In the genomic region with DNA sequence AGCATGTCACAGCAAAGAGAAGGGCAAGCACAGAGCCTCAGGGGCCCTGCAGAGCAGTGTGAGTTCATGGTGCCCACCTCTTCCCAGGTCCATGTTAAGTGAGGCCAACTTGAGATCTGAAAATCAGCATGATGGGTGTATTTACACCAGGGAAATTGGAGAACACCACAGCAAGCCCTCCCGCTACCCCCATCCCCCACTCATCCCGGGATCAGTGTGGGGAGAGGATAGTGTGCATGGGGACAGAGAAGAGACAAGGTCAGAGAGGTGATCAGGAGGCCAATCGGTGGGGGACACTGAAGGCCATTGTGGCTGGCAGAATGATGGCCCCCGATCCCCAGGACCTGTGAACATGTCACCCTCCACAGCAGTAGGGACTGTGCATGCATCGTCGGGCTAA, we compare ENCODE assay signal across 23 cellular contexts. TPM values are rescaled to one million over a fixed set of nuclear protein-coding genes. Genes with fewer than 3 reads are reported as not detected.
A peak's percentile ranks its signal among the peaks of the same experiment; 100 is the strongest.
DNase-seq lines count a peak whose midpoint lies in the region; FAIRE-seq and TF ChIP-seq lines count a peak whose summit lies in the region.
"Had no signal": no experiment of that assay in that cellular context is flagged by ENCODE, and none has a peak within 500 bp of the region (broad histone marks: within the 10 kb centered on the region; RNA-seq: fewer than 3 reads in every experiment).

No MANE protein-coding gene starts in this region.

- no peaks in the 10 kb centered on the region for H3K36me3 Mint-ChIP-seq in osteocyte (ENCODE audit: unreplicated experiment)
- no peaks in the 10 kb centered on the region for H3K36me3 Mint-ChIP-seq in activated CD4-positive, alpha-beta T cell treated with anti-CD3 and anti-CD28 coated beads, Interleukin-2, amount 10 ng/mL, durations not matched to agents 24 days and 14 days (ENCODE audit: low read depth)
- no peaks in the 10 kb centered on the region for H3K36me3 Mint-ChIP-seq in activated CD4-positive, alpha-beta T cell treated with anti-CD3 and anti-CD28 coated beads, Interleukin-2, amount 10 ng/mL, durations not matched to agents 7 days and 5 days (ENCODE audit: low read depth)
- H3K36me3 Mint-ChIP-seq: CD8-positive, alpha-beta T cell had no signal

- H3K4me3 ChIP-seq in bronchial epithelial cell (ENCODE audit: low read depth, low read length) = no peak overlapping the region
- H3K4me3 ChIP-seq: A549, GM12878, GM23248 had no signal

- no peaks in the 10 kb centered on the region for H3K27me3 ChIP-seq in bronchial epithelial cell (ENCODE audit: control insufficient read depth, insufficient read depth, low read length)

- no peaks in the 10 kb centered on the region for H3K4me1 Mint-ChIP-seq in osteocyte (ENCODE audit: unreplicated experiment)
- no peaks in the 10 kb centered on the region for H3K4me1 Mint-ChIP-seq in activated CD4-positive, alpha-beta T cell treated with anti-CD3 and anti-CD28 coated beads, Interleukin-2, amount 10 ng/mL, durations not matched to agents 24 days and 14 days
- H3K4me1 Mint-ChIP-seq in activated CD4-positive, alpha-beta T cell treated with anti-CD3 and anti-CD28 coated beads, Interleukin-2, amount 10 ng/mL, durations not matched to agents 7 days and 5 days = no peaks in the 10 kb centered on the region
- H3K4me1 Mint-ChIP-seq: CD4-positive, CD25-positive, alpha-beta regulatory T cell had no signal

- peaks cover 26% of the 10 kb centered on the region for H3K9me3 Mint-ChIP-seq in osteocyte (ENCODE audit: unreplicated experiment)
- no peaks in the 10 kb centered on the region for H3K9me3 Mint-ChIP-seq in activated CD4-positive, alpha-beta T cell treated with anti-CD3 and anti-CD28 coated beads, Interleukin-2, amount 10 ng/mL, durations not matched to agents 24 days and 14 days
- H3K9me3 Mint-ChIP-seq in activated CD4-positive, alpha-beta T cell treated with anti-CD3 and anti-CD28 coated beads, Interleukin-2, amount 10 ng/mL, durations not matched to agents 7 days and 5 days = peaks cover 5% of the 10 kb centered on the region

- H3K27me3 Mint-ChIP-seq in osteocyte (ENCODE audit: unreplicated experiment) = peaks cover under 1% of the 10 kb centered on the region
- H3K27me3 Mint-ChIP-seq in activated CD4-positive, alpha-beta T cell treated with anti-CD3 and anti-CD28 coated beads, Interleukin-2, amount 10 ng/mL, durations not matched to agents 24 days and 14 days = peaks cover 4% of the 10 kb centered on the region
- H3K27me3 Mint-ChIP-seq in activated CD4-positive, alpha-beta T cell treated with anti-CD3 and anti-CD28 coated beads, Interleukin-2, amount 10 ng/mL, durations not matched to agents 7 days and 5 days = no peaks in the 10 kb centered on the region

- DNase-seq in D341Med (ENCODE audit: low spot score) = peak; percentile 15
- no peak for DNase-seq in bronchial epithelial cell (ENCODE audit: low read depth)
- peak; percentile 54 for DNase-seq in osteocyte (ENCODE audit: extremely low spot score, unreplicated experiment)
- DNase-seq in C1 segment of cervical spinal cord (lab: John Stamatoyannopoulos, UW) = no peak
- no peak for DNase-seq in activated CD4-positive, alpha-beta T cell treated with anti-CD3 and anti-CD28 coated beads, Interleukin-2, amount 10 ng/mL, durations not matched to agents 24 days and 14 days
- DNase-seq in activated CD4-positive, alpha-beta T cell treated with anti-CD3 and anti-CD28 coated beads, Interleukin-2, amount 10 ng/mL, durations not matched to agents 7 days and 5 days = no peak
- DNase-seq: 8988T; ACHN; Caco-2; CD4-positive, CD25-positive, alpha-beta regulatory T cell; DMS 273 treated with DMSO at 0.1 percent for 48 hours; DMS79; EL; GDM1; GM23248; H7; HCEC 1CT had no signal

- peak; percentile 7 for FAIRE-seq in bronchial epithelial cell (lab: Jason Lieb, UNC)
- FAIRE-seq: A549, D721Med, GM12878, GM19239, H1 had no signal

- no peak overlapping the region for H3K4me3 Mint-ChIP-seq in osteocyte (ENCODE audit: unreplicated experiment)
- no peak overlapping the region for H3K4me3 Mint-ChIP-seq in activated CD4-positive, alpha-beta T cell treated with anti-CD3 and anti-CD28 coated beads, Interleukin-2, amount 10 ng/mL, durations not matched to agents 24 days and 14 days
- no peak overlapping the region for H3K4me3 Mint-ChIP-seq in activated CD4-positive, alpha-beta T cell treated with anti-CD3 and anti-CD28 coated beads, Interleukin-2, amount 10 ng/mL, durations not matched to agents 7 days and 5 days
- H3K4me3 Mint-ChIP-seq: CD4-positive, CD25-positive, alpha-beta regulatory T cell; CD8-positive, alpha-beta T cell had no signal

- H3K27ac Mint-ChIP-seq in osteocyte (ENCODE audit: unreplicated experiment) = no peak overlapping the region
- H3K27ac Mint-ChIP-seq in activated CD4-positive, alpha-beta T cell treated with anti-CD3 and anti-CD28 coated beads, Interleukin-2, amount 10 ng/mL, durations not matched to agents 24 days and 14 days = no peak overlapping the region
- no peak overlapping the region for H3K27ac Mint-ChIP-seq in activated CD4-positive, alpha-beta T cell treated with anti-CD3 and anti-CD28 coated beads, Interleukin-2, amount 10 ng/mL, durations not matched to agents 7 days and 5 days
- H3K27ac Mint-ChIP-seq: CD8-positive, alpha-beta T cell had no signal

- intact Hi-C loops in activated CD4-positive, alpha-beta T cell treated with anti-CD3 and anti-CD28 coated beads, Interleukin-2, amount 10 ng/mL, durations not matched to agents 24 days and 14 days (cut with micrococcal nuclease) = no loop called here

- no peaks in the 10 kb centered on the region for H3K36me3 ChIP-seq in bronchial epithelial cell (ENCODE audit: control insufficient read depth, insufficient read depth, low read length)

- CTCF ChIA-PET in activated CD4-positive, alpha-beta T cell treated with anti-CD3 and anti-CD28 coated beads, Interleukin-2, amount 10 ng/mL, durations not matched to agents 7 days and 5 days (lab: Charles Lee) = no interaction called here

- TF ChIP-seq CTCF in bronchial epithelial cell (IDR thresholded peaks at IDR 0.05; ENCODE audit: insufficient read depth, low read length, severe bottlenecking) (no peak), osteocyte (IDR thresholded peaks at IDR 0.05) (no peak)

- POLR2A ChIA-PET in activated CD4-positive, alpha-beta T cell treated with anti-CD3 and anti-CD28 coated beads, Interleukin-2, amount 10 ng/mL, durations not matched to agents 7 days and 5 days (lab: Charles Lee) = interaction anchor here (0.6 kb wide), 1 partner anchor 651 kb away, joined by 3 read pairs; no protein-coding TSS in a partner anchor

RNA-seq across cellular contexts. Expression of a gene that starts 54.7 kb away (rescaled TPM):
- 6.3 and 6.8 TPM in 2 replicates for total RNA-seq in bronchial epithelial cell
- total RNA-seq in osteocyte = 17.7 and 19.7 TPM in 2 replicates
- 23.3 and 23.6 TPM in 2 replicates for total RNA-seq in activated CD4-positive, alpha-beta T cell treated with anti-CD3 and anti-CD28 coated beads, Interleukin-2, amount 10 ng/mL, durations not matched to agents 24 days and 14 days
- total RNA-seq in activated CD4-positive, alpha-beta T cell treated with anti-CD3 and anti-CD28 coated beads, Interleukin-2, amount 10 ng/mL, durations not matched to agents 7 days and 5 days = 10 to 100 TPM; 35.8 to 38.6 TPM

RNA-seq across cellular contexts. Expression of a gene that starts 56.3 kb away (rescaled TPM):
- total RNA-seq in bronchial epithelial cell = 1.3 and 1.5 TPM in 2 replicates
- 12.2 and 13.3 TPM in 2 replicates for total RNA-seq in osteocyte
- 12.4 and 12.5 TPM in 2 replicates for total RNA-seq in activated CD4-positive, alpha-beta T cell treated with anti-CD3 and anti-CD28 coated beads, Interleukin-2, amount 10 ng/mL, durations not matched to agents 24 days and 14 days
- 10 to 100 TPM; 22.0 to 23.6 TPM for total RNA-seq in activated CD4-positive, alpha-beta T cell treated with anti-CD3 and anti-CD28 coated beads, Interleukin-2, amount 10 ng/mL, durations not matched to agents 7 days and 5 days

Comparison
In these comparisons a context has a peak if more than half of its experiments do, and no peak if none do; other contexts are left out.
1. DNase-seq: peak in D341Med (single experiment) and osteocyte (single experiment); none in bronchial epithelial cell (single experiment), C1 segment of cervical spinal cord (0 of 14), activated CD4-positive, alpha-beta T cell treated with anti-CD3 and anti-CD28 coated beads, Interleukin-2, amount 10 ng/mL, durations not matched to agents 24 days and 14 days (single experiment) and activated CD4-positive, alpha-beta T cell treated with anti-CD3 and anti-CD28 coated beads, Interleukin-2, amount 10 ng/mL, durations not matched to agents 7 days and 5 days (single experiment).